Comparison of ENCODE assay signal across 28 cellular contexts in genomic region chr15:69855172-69855562, GRCh38.
DNase-seq lines count a peak whose midpoint lies in the region; ATAC-seq and TF ChIP-seq lines count a peak whose summit lies in the region.
"Had no signal": no experiment of that assay in that cellular context is flagged by ENCODE, and none has a peak within 500 bp of the region (broad histone marks: within the 10 kb centered on the region; RNA-seq: fewer than 3 reads in every experiment).

No MANE protein-coding gene starts in this region.

- H3K36me3 Mint-ChIP-seq in HFFc6 (ENCODE audit: low read depth) = no peaks in the 10 kb centered on the region
- H3K36me3 Mint-ChIP-seq in mesothelial cell of epicardium = no peaks in the 10 kb centered on the region
- H3K36me3 Mint-ChIP-seq in effector memory CD8-positive, alpha-beta T cell (ENCODE audit: insufficient read depth) = no peaks in the 10 kb centered on the region
- H3K36me3 Mint-ChIP-seq: activated CD8-positive, alpha-beta memory T cell treated with anti-CD3 and anti-CD28 coated beads, Interleukin-2, amount 10 ng/mL, durations not matched to agents 7 days and 5 days had no signal

- 88 to 91% methylated on average over 8 of the region's 8 CpGs for WGBS in body of pancreas, 2 donors
- WGBS in spleen, 5 donors = 93 to 97% (median 95%) methylated on average over 8 of the region's 8 CpGs

- H3K9me3 Mint-ChIP-seq in HFFc6 (no peaks in the 10 kb centered on the region), mesothelial cell of epicardium (no peaks in the 10 kb centered on the region)
- no peaks in the 10 kb centered on the region for H3K9me3 Mint-ChIP-seq in effector memory CD8-positive, alpha-beta T cell
- H3K9me3 Mint-ChIP-seq: activated naive CD8-positive, alpha-beta T cell treated with anti-CD3 and anti-CD28 coated beads, Interleukin-2, amount 50 U/mL, for 24 hours; activated T-cell treated with anti-CD3 and anti-CD28 coated beads, Interleukin-2, amount 50 U/mL, for 4 hours had no signal

- H3K27ac Mint-ChIP-seq in HFFc6 (peak overlapping the region; percentile 90), mesothelial cell of epicardium (peak overlapping the region; percentile 50)
- no peak overlapping the region for H3K27ac Mint-ChIP-seq in effector memory CD8-positive, alpha-beta T cell
- H3K27ac Mint-ChIP-seq: activated CD8-positive, alpha-beta memory T cell treated with anti-CD3 and anti-CD28 coated beads, Interleukin-2, amount 10 ng/mL, durations not matched to agents 7 days and 5 days; activated naive CD8-positive, alpha-beta T cell treated with anti-CD3 and anti-CD28 coated beads, Interleukin-2, amount 50 U/mL, for 24 hours; T-helper 17 cell had no signal

- H3K4me1 ChIP-seq in body of pancreas = no peaks in the 10 kb centered on the region
- H3K4me1 ChIP-seq in spleen = peaks cover 0 to 13% (median 7%) of the 10 kb centered on the region in 6 donors
- no peaks in the 10 kb centered on the region for H3K4me1 ChIP-seq in left ventricle myocardium inferior
- H3K4me1 ChIP-seq: gastrocnemius medialis, prostate gland, right lobe of liver, transverse colon had no signal

- H3K4me3 ChIP-seq in body of pancreas (no peak overlapping the region), spleen (no peak overlapping the region), left ventricle myocardium inferior (no peak overlapping the region)
- H3K4me3 ChIP-seq: gastrocnemius medialis, K562, lung, prostate gland, right lobe of liver, transverse colon had no signal

- TF ChIP-seq POLR2A in body of pancreas (IDR thresholded peaks at IDR 0.05) (no peak), spleen (IDR thresholded peaks at IDR 0.05) (no peak)

- ATAC-seq in body of pancreas = no peak
- no peak for ATAC-seq in effector memory CD8-positive, alpha-beta T cell (replicated peaks)
- ATAC-seq: activated CD8-positive, alpha-beta memory T cell treated with anti-CD3 and anti-CD28 coated beads, Interleukin-2, amount 10 ng/mL, durations not matched to agents 7 days and 5 days; activated naive CD8-positive, alpha-beta T cell treated with anti-CD3 and anti-CD28 coated beads, Interleukin-2, amount 50 U/mL, for 24 hours; activated T-cell treated with anti-CD3 and anti-CD28 coated beads, Interleukin-2, amount 50 U/mL, for 4 hours; gastrocnemius medialis; K562; right lobe of liver; T-helper 17 cell had no signal

- peak overlapping the region in 3 of 4 donors; percentile 33 to 71 (median 58) for H3K27ac ChIP-seq in body of pancreas
- H3K27ac ChIP-seq in spleen = no peak overlapping the region
- H3K27ac ChIP-seq in left ventricle myocardium inferior (replicated peaks) = no peak overlapping the region
- H3K27ac ChIP-seq: gastrocnemius medialis, neutrophil, prostate gland, right lobe of liver, RWPE1, transverse colon had no signal

- peaks cover 49% of the 10 kb centered on the region for H3K4me1 Mint-ChIP-seq in HFFc6 (ENCODE audit: low read depth)
- peaks cover 43% of the 10 kb centered on the region for H3K4me1 Mint-ChIP-seq in mesothelial cell of epicardium
- H3K4me1 Mint-ChIP-seq in effector memory CD8-positive, alpha-beta T cell (ENCODE audit: low read depth in 2 of 2) = peaks cover 5 to 8% of the 10 kb centered on the region in 2 donors

- intact Hi-C loops in body of pancreas (cut with DNase I) = no loop called here
- intact Hi-C loops in spleen (cut with DNase I; ENCODE audit: low total_unique reads) = no loop called here
- intact Hi-C loops in left ventricle myocardium inferior (cut with micrococcal nuclease) = no loop called here

- H3K27me3 Mint-ChIP-seq in HFFc6 (ENCODE audit: insufficient read depth) = no peaks in the 10 kb centered on the region; the same call in none of the 2 replicates
- no peaks in the 10 kb centered on the region for H3K27me3 Mint-ChIP-seq in mesothelial cell of epicardium (ENCODE audit: low read depth)
- H3K27me3 Mint-ChIP-seq in effector memory CD8-positive, alpha-beta T cell = peaks cover 0 to 43% of the 10 kb centered on the region in 2 donors

- no peak for DNase-seq in HFFc6
- no peak for DNase-seq in body of pancreas
- no peak for DNase-seq in mesothelial cell of epicardium (ENCODE audit: low spot score in 2 of 2, unreplicated experiment in 2 of 2)
- peak; percentile 6 for DNase-seq in spleen
- no peak for DNase-seq in activated gamma-delta T cell (lab: John Stamatoyannopoulos, UW)
- no peak for DNase-seq in left ventricle myocardium inferior
- DNase-seq in effector memory CD8-positive, alpha-beta T cell = no peak
- DNase-seq: activated CD4-positive, CD25-positive, alpha-beta regulatory T cell; activated CD8-positive, alpha-beta memory T cell treated with anti-CD3 and anti-CD28 coated beads, Interleukin-2, amount 10 ng/mL, durations not matched to agents 7 days and 5 days; activated naive CD8-positive, alpha-beta T cell treated with anti-CD3 and anti-CD28 coated beads, Interleukin-2, amount 50 U/mL, for 24 hours; activated T-cell treated with anti-CD3 and anti-CD28 coated beads, Interleukin-2, amount 50 U/mL, for 4 hours; Calu3; cerebellar nuclear complex; DMS79 treated with DMSO at 0.1 percent for 48 hours; gastrocnemius medialis; GF-D8; NCI-H1092; NCI-H187; right lobe of liver; stimulated activated CD4-positive, alpha-beta T cell treated with anti-CD3 and anti-CD28 coated beads, Interleukin-12 subunit alpha, Interleukin-12 subunit beta, amount 100 ng/mL, for 4 hours; stimulated activated CD4-positive, alpha-beta T cell treated with anti-CD3 and anti-CD28 coated beads, Interleukin-2, amount 100 ng/mL, for 48 hours; T-helper 17 cell; transverse colon had no signal

- H3K4me3 Mint-ChIP-seq in HFFc6 (peak overlapping the region; percentile 66), mesothelial cell of epicardium (no peak overlapping the region)
- no peak overlapping the region for H3K4me3 Mint-ChIP-seq in effector memory CD8-positive, alpha-beta T cell
- H3K4me3 Mint-ChIP-seq: activated CD8-positive, alpha-beta memory T cell treated with anti-CD3 and anti-CD28 coated beads, Interleukin-2, amount 10 ng/mL, durations not matched to agents 7 days and 5 days; activated naive CD8-positive, alpha-beta T cell treated with anti-CD3 and anti-CD28 coated beads, Interleukin-2, amount 50 U/mL, for 24 hours; activated T-cell treated with anti-CD3 and anti-CD28 coated beads, Interleukin-2, amount 50 U/mL, for 4 hours; T-helper 17 cell had no signal

- no peaks in the 10 kb centered on the region for H3K36me3 ChIP-seq in body of pancreas (replicated peaks in 1 of 2; ENCODE audit: insufficient read depth in 1 of 2, low read depth in 2 of 2)
- no peaks in the 10 kb centered on the region for H3K36me3 ChIP-seq in spleen
- H3K36me3 ChIP-seq in left ventricle myocardium inferior = no peaks in the 10 kb centered on the region
- H3K36me3 ChIP-seq: gastrocnemius medialis, neutrophil, prostate gland, right lobe of liver, transverse colon had no signal

- H3K27me3 ChIP-seq in body of pancreas (no peaks in the 10 kb centered on the region), spleen (replicated peaks in 1 of 7) (peaks cover 0 to 5% (median 0%) of the 10 kb centered on the region in 7 donors), left ventricle myocardium inferior (ENCODE audit: low read depth) (peaks cover 97% of the 10 kb centered on the region)
- H3K27me3 ChIP-seq: gastrocnemius medialis, right lobe of liver, transverse colon had no signal

- TF ChIP-seq CTCF in HFFc6 (IDR thresholded peaks at IDR 0.05) (no peak), body of pancreas (IDR thresholded peaks at IDR 0.05) (no peak), mesothelial cell of epicardium (IDR thresholded peaks at IDR 0.05; ENCODE audit: unreplicated experiment) (no peak), spleen (IDR thresholded peaks at IDR 0.05 in 8 of 11, conservative IDR thresholded peaks at IDR 0.05 in 3 of 11) (no peak), left ventricle myocardium inferior (IDR thresholded peaks at IDR 0.05; ENCODE audit: borderline replicate concordance) (no peak)

- no peaks in the 10 kb centered on the region for H3K9me3 ChIP-seq in body of pancreas
- H3K9me3 ChIP-seq in spleen = peaks cover 0 to 8% (median 0%) of the 10 kb centered on the region in 8 donors
- no peaks in the 10 kb centered on the region for H3K9me3 ChIP-seq in left ventricle myocardium inferior (replicated peaks)
- H3K9me3 ChIP-seq: gastrocnemius medialis, neutrophil, prostate gland, right lobe of liver, transverse colon had no signal

Comparison
In these comparisons a context has a peak if more than half of its experiments do, and no peak if none do; other contexts are left out.
1. H3K27ac Mint-ChIP-seq: peak in HFFc6 (single experiment) and mesothelial cell of epicardium (single experiment); none in effector memory CD8-positive, alpha-beta T cell (0 of 2).
2. H3K27ac ChIP-seq: peak in body of pancreas (3 of 4); none in spleen (0 of 8) and left ventricle myocardium inferior (single experiment).